In the genomic region with DNA sequence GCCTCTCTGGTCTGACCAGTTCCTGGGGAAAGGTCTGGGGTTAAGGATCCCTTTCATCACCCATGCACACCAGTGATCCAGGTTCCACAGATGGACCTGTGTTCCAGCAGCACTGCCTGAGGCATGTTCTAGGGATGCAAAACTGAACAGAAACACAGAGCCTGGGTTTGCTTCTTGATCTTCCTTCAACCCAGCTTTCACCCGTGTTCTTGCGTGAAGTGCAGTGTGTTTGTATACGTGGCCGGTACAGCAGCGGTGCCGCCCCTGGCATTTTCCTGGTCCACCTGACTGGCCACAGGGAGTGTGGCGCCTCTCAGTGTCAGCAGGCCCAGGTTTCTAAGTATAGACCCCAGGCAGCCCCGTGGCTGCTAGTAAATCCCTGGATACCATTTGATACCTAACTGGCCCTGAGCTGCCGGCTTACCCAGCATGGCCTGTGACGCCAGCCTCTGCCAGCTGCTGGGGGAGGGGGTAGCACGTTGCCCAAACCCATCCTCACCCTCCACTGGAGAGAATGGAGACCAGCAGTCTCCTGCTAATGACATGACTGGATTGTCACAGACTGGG, we compare ENCODE assay signal across 17 cellular contexts. TPM values are rescaled to one million over a fixed set of nuclear protein-coding genes. Genes with fewer than 3 reads are reported as not detected.
DNase-seq lines count a peak whose midpoint lies in the region; ATAC-seq, FAIRE-seq and TF ChIP-seq lines count a peak whose summit lies in the region.
"Had no signal": no experiment of that assay in that cellular context is flagged by ENCODE, and none has a peak within 500 bp of the region (broad histone marks: within the 10 kb centered on the region; RNA-seq: fewer than 3 reads in every experiment).

No MANE protein-coding gene starts in this region.

- no peak overlapping the region for H3K9ac ChIP-seq in kidney (ENCODE audit: low read length in 2 of 2)
- H3K9ac ChIP-seq: parathyroid adenoma had no signal

- peak overlapping the region; percentile 47 for H3K27ac Mint-ChIP-seq in activated T-helper 2 cell treated with anti-CD3 and anti-CD28 coated beads, Interferon-gamma antibody, Interleukin-2, Interleukin-4, amounts not matched to agents 10 μg/mL and 5 μg/mL and 100 μg/mL, durations not matched to agents 14 hours and 24 hours and 36 hours
- peak overlapping the region; percentile 78 to 86 for H3K27ac Mint-ChIP-seq in stimulated activated naive CD8-positive, alpha-beta T cell treated with anti-CD3 and anti-CD28 coated beads, Interleukin-15, amount 100 ng/mL, for 72 hours

- H3K4me3 ChIP-seq in right atrium auricular region (no peak overlapping the region), kidney (ENCODE audit: low read length in 2 of 2) (no peak overlapping the region)
- H3K4me3 ChIP-seq: SJCRH30 had no signal

- H3K9me3 Mint-ChIP-seq in activated T-helper 2 cell treated with anti-CD3 and anti-CD28 coated beads, Interferon-gamma antibody, Interleukin-2, Interleukin-4, amounts not matched to agents 10 μg/mL and 5 μg/mL and 100 μg/mL, durations not matched to agents 14 hours and 24 hours and 36 hours = no peaks in the 10 kb centered on the region
- H3K9me3 Mint-ChIP-seq in stimulated activated naive CD8-positive, alpha-beta T cell treated with anti-CD3 and anti-CD28 coated beads, Interleukin-15, amount 100 ng/mL, for 72 hours = no peaks in the 10 kb centered on the region
- H3K9me3 Mint-ChIP-seq: CD8-positive, alpha-beta memory T cell had no signal

- no peak overlapping the region for H3K4me3 Mint-ChIP-seq in activated T-helper 2 cell treated with anti-CD3 and anti-CD28 coated beads, Interferon-gamma antibody, Interleukin-2, Interleukin-4, amounts not matched to agents 10 μg/mL and 5 μg/mL and 100 μg/mL, durations not matched to agents 14 hours and 24 hours and 36 hours (ENCODE audit: low read depth)
- H3K4me3 Mint-ChIP-seq in stimulated activated naive CD8-positive, alpha-beta T cell treated with anti-CD3 and anti-CD28 coated beads, Interleukin-15, amount 100 ng/mL, for 72 hours = peak overlapping the region; percentile 68 to 73
- H3K4me3 Mint-ChIP-seq: CD8-positive, alpha-beta memory T cell had no signal

- intact Hi-C loops in Right ventricle myocardium superior (cut with DNase I) (no loop called here), kidney (cut with DNase I) (no loop called here)
- intact Hi-C loops in activated T-helper 2 cell treated with anti-CD3 and anti-CD28 coated beads, Interferon-gamma antibody, Interleukin-2, Interleukin-4, amounts not matched to agents 10 μg/mL and 5 μg/mL and 100 μg/mL, durations not matched to agents 14 hours and 24 hours and 36 hours (cut with micrococcal nuclease) = loop anchor here (1.0 kb wide), 1 partner anchor 27 kb away; no protein-coding TSS in a partner anchor

- H3K27ac ChIP-seq in right atrium auricular region (peak overlapping the region in 1 of 2 donors; percentile 46), kidney (ENCODE audit: low read depth in 2 of 2, low read length in 2 of 2) (no peak overlapping the region)
- H3K27ac ChIP-seq: parathyroid adenoma, SJCRH30 had no signal

- peaks cover 82% of the 10 kb centered on the region for H3K4me1 Mint-ChIP-seq in activated T-helper 2 cell treated with anti-CD3 and anti-CD28 coated beads, Interferon-gamma antibody, Interleukin-2, Interleukin-4, amounts not matched to agents 10 μg/mL and 5 μg/mL and 100 μg/mL, durations not matched to agents 14 hours and 24 hours and 36 hours (ENCODE audit: low read depth)
- H3K4me1 Mint-ChIP-seq in stimulated activated naive CD8-positive, alpha-beta T cell treated with anti-CD3 and anti-CD28 coated beads, Interleukin-15, amount 100 ng/mL, for 72 hours = peaks cover 100% of the 10 kb centered on the region

- no peak for FAIRE-seq in kidney (lab: Jason Lieb, UNC)
- FAIRE-seq: islet of Langerhans had no signal

- H3K9me3 ChIP-seq in right atrium auricular region = no peaks in the 10 kb centered on the region
- no peaks in the 10 kb centered on the region for H3K9me3 ChIP-seq in kidney (ENCODE audit: control insufficient read depth in 1 of 2, low read length in 2 of 2)
- H3K9me3 ChIP-seq: SJCRH30 had no signal

- ATAC-seq in Right ventricle myocardium superior (ENCODE audit: poor library complexity) = peak; percentile 42
- ATAC-seq in stimulated activated naive CD8-positive, alpha-beta T cell treated with anti-CD3 and anti-CD28 coated beads, Interleukin-15, amount 100 ng/mL, for 72 hours = no peak
- ATAC-seq in HG02981 (IDR thresholded peaks at IDR 0.05; ENCODE audit: unreplicated experiment) = no peak

- no peak for DNase-seq in Right ventricle myocardium superior
- no peak for DNase-seq in right atrium auricular region (ENCODE audit: low spot score)
- DNase-seq in activated T-helper 2 cell treated with anti-CD3 and anti-CD28 coated beads, Interferon-gamma antibody, Interleukin-2, Interleukin-4, amounts not matched to agents 10 μg/mL and 5 μg/mL and 100 μg/mL, durations not matched to agents 14 hours and 24 hours and 36 hours (ENCODE audit: low spot score) = no peak
- peak; percentile 56 for DNase-seq in kidney
- DNase-seq in stimulated activated naive CD8-positive, alpha-beta T cell treated with anti-CD3 and anti-CD28 coated beads, Interleukin-15, amount 100 ng/mL, for 72 hours = no peak
- no peak for DNase-seq in effector CD8-positive, alpha-beta T cell (lab: John Stamatoyannopoulos, UW)
- DNase-seq: activated naive CD4-positive, alpha-beta T cell; cortex of kidney; DND-41; NCI-H1436 treated with DMSO at 0.1 percent for 48 hours; SJCRH30; stimulated activated CD4-positive, alpha-beta T cell treated with anti-CD3 and anti-CD28 coated beads, Interleukin-4, amount 100 ng/mL, for 4 hours; T-helper 2 cell had no signal

- H3K27me3 Mint-ChIP-seq in activated T-helper 2 cell treated with anti-CD3 and anti-CD28 coated beads, Interferon-gamma antibody, Interleukin-2, Interleukin-4, amounts not matched to agents 10 μg/mL and 5 μg/mL and 100 μg/mL, durations not matched to agents 14 hours and 24 hours and 36 hours (ENCODE audit: low read depth) = no peaks in the 10 kb centered on the region
- H3K27me3 Mint-ChIP-seq in stimulated activated naive CD8-positive, alpha-beta T cell treated with anti-CD3 and anti-CD28 coated beads, Interleukin-15, amount 100 ng/mL, for 72 hours = no peaks in the 10 kb centered on the region
- H3K27me3 Mint-ChIP-seq: CD8-positive, alpha-beta memory T cell had no signal

- peaks cover 0 to 43% of the 10 kb centered on the region in 2 donors for H3K4me1 ChIP-seq in right atrium auricular region
- H3K4me1 ChIP-seq in kidney (ENCODE audit: control insufficient read depth in 1 of 2, insufficient read depth in 1 of 2, low read depth in 1 of 2, low read length in 2 of 2) = peaks cover 24 to 32% of the 10 kb centered on the region in 2 donors

- TF ChIP-seq CTCF in right atrium auricular region (IDR thresholded peaks at IDR 0.05) (no peak), kidney (IDR thresholded peaks at IDR 0.05; ENCODE audit: borderline replicate concordance, extremely low read depth, insufficient read depth) (no peak)

- no peaks in the 10 kb centered on the region for H3K36me3 ChIP-seq in right atrium auricular region
- no peaks in the 10 kb centered on the region for H3K36me3 ChIP-seq in kidney (ENCODE audit: control insufficient read depth in 1 of 2, insufficient read depth in 2 of 2, low read length in 2 of 2)
- H3K36me3 ChIP-seq: SJCRH30 had no signal

- H3K27me3 ChIP-seq in right atrium auricular region = no peaks in the 10 kb centered on the region
- H3K27me3 ChIP-seq: SJCRH30 had no signal

- peaks cover 27% of the 10 kb centered on the region for H3K36me3 Mint-ChIP-seq in activated T-helper 2 cell treated with anti-CD3 and anti-CD28 coated beads, Interferon-gamma antibody, Interleukin-2, Interleukin-4, amounts not matched to agents 10 μg/mL and 5 μg/mL and 100 μg/mL, durations not matched to agents 14 hours and 24 hours and 36 hours (ENCODE audit: low read depth)

RNA-seq across cellular contexts. Expression of gene LGALS9, which starts 59.3 kb away (rescaled TPM):
- 17.0 TPM for total RNA-seq in Right ventricle myocardium superior
- total RNA-seq in right atrium auricular region = 10 to 100 TPM in 1 of 2 donors, 1 to 10 TPM in 1; 9.7 to 27.4 TPM
- total RNA-seq in activated T-helper 2 cell treated with anti-CD3 and anti-CD28 coated beads, Interferon-gamma antibody, Interleukin-2, Interleukin-4, amounts not matched to agents 10 μg/mL and 5 μg/mL and 100 μg/mL, durations not matched to agents 14 hours and 24 hours and 36 hours = 35.1 and 35.8 TPM in 2 replicates
- total RNA-seq in kidney = 50.8 TPM
- polyA plus RNA-seq in kidney (ENCODE audit: insufficient read depth, low read depth, low replicate concordance) = 16.4 TPM
